Comparison of ENCODE assay signal across 11 cellular contexts in genomic region chr14:99258884-99259283, GRCh38. TPM values are rescaled to one million over a fixed set of nuclear protein-coding genes. Genes with fewer than 3 reads are reported as not detected.
DNase-seq lines count a peak whose midpoint lies in the region; ATAC-seq and TF ChIP-seq lines count a peak whose summit lies in the region.
"Had no signal": no experiment of that assay in that cellular context is flagged by ENCODE, and none has a peak within 500 bp of the region (broad histone marks: within the 10 kb centered on the region; RNA-seq: fewer than 3 reads in every experiment).

No MANE protein-coding gene starts in this region.

- WGBS in mesendoderm (ENCODE audit: extremely low coverage, insufficient coverage, low lambda C conversion rate), result no CpG with 5 or more reads among the region's 11 CpGs

- H3K4ac ChIP-seq in mesendoderm (ENCODE audit: low read depth, low read length), result no peak overlapping the region

- no peak overlapping the region for H3K27ac ChIP-seq in mesendoderm (ENCODE audit: low read depth, low read length)
- no peak overlapping the region for H3K27ac ChIP-seq in upper lobe of right lung
- H3K27ac ChIP-seq: PC-9, sigmoid colon had no signal

- H4K5ac ChIP-seq in mesendoderm (ENCODE audit: low read length), result no peak overlapping the region

- TF ChIP-seq CTCF in upper lobe of right lung (IDR thresholded peaks at IDR 0.05), result no peak

- peak overlapping the region; percentile 88 to 91 for H3K27ac Mint-ChIP-seq in activated naive CD4-positive, alpha-beta T cell treated with anti-CD3 and anti-CD28 coated beads, Interleukin-2, amount 50 U/mL, for 72 hours
- no peak overlapping the region for H3K27ac Mint-ChIP-seq in stimulated activated memory B cell treated with anti-CD40 and anti-IgM and Interleukin-4, amounts not matched to agents 10 μg/mL and 1 μg/mL and 100 μg/mL, for 72 hours

- no peak overlapping the region for H2AK5ac ChIP-seq in mesendoderm (ENCODE audit: low read length)

- H3K27me3 Mint-ChIP-seq in stimulated activated memory B cell treated with anti-CD40 and anti-IgM and Interleukin-4, amounts not matched to agents 10 μg/mL and 1 μg/mL and 100 μg/mL, for 72 hours, result peaks cover 83% of the 10 kb centered on the region

- peaks cover 72% of the 10 kb centered on the region for H3K79me2 ChIP-seq in mesendoderm (ENCODE audit: control insufficient read depth, insufficient read depth, low read length)

- DNase-seq in activated effector memory CD4-positive, alpha-beta T cell treated with anti-CD3 and anti-CD28 coated beads, Interleukin-2, amount 50 U/mL, for 16 hours, result peak; percentile 55
- DNase-seq in activated effector memory CD4-positive, alpha-beta T cell treated with Interleukin-2 at 50 U/mL for 16 hours, result no peak
- no peak for DNase-seq in activated naive CD4-positive, alpha-beta T cell treated with anti-CD3 and anti-CD28 coated beads, Interleukin-2, amount 50 U/mL, for 72 hours (ENCODE audit: low spot score in 2 of 2)
- no peak for DNase-seq in mesendoderm
- DNase-seq in upper lobe of right lung, result no peak
- no peak for DNase-seq in DMS53 treated with DMSO at 0.1 percent for 48 hours (lab: John Stamatoyannopoulos, UW; ENCODE audit: unreplicated experiment)
- DNase-seq: PC-9, sigmoid colon, T1000 had no signal

- H3K9me3 Mint-ChIP-seq in activated naive CD4-positive, alpha-beta T cell treated with anti-CD3 and anti-CD28 coated beads, Interleukin-2, amount 50 U/mL, for 72 hours, result no peaks in the 10 kb centered on the region
- H3K9me3 Mint-ChIP-seq in stimulated activated memory B cell treated with anti-CD40 and anti-IgM and Interleukin-4, amounts not matched to agents 10 μg/mL and 1 μg/mL and 100 μg/mL, for 72 hours, result no peaks in the 10 kb centered on the region

- H3K56ac ChIP-seq in mesendoderm (ENCODE audit: low read length), result peak overlapping the region; percentile 44

- no peak overlapping the region for H3K4me2 ChIP-seq in mesendoderm (ENCODE audit: low read length)
- H3K4me2 ChIP-seq: PC-9 had no signal

- H3K4me3 ChIP-seq in mesendoderm (ENCODE audit: low read length), result no peak overlapping the region
- H3K4me3 ChIP-seq in upper lobe of right lung, result peak overlapping the region; percentile 10
- H3K4me3 ChIP-seq: PC-9, sigmoid colon had no signal

- ATAC-seq in activated naive CD4-positive, alpha-beta T cell treated with anti-CD3 and anti-CD28 coated beads, Interleukin-2, amount 50 U/mL, for 72 hours, result no peak
- no peak for ATAC-seq in upper lobe of right lung
- ATAC-seq in GM19023 (IDR thresholded peaks at IDR 0.05; ENCODE audit: unreplicated experiment), result no peak
- no peak for ATAC-seq in stimulated activated memory B cell treated with anti-CD40 and anti-IgM and Interleukin-4, amounts not matched to agents 10 μg/mL and 1 μg/mL and 100 μg/mL, for 72 hours

- no peak overlapping the region for H2BK15ac ChIP-seq in mesendoderm (replicated peaks; ENCODE audit: low read depth)

- H3K4me1 ChIP-seq in mesendoderm (ENCODE audit: control insufficient read depth, low read depth, low read length), result peaks cover 25% of the 10 kb centered on the region
- H3K4me1 ChIP-seq in upper lobe of right lung, result no peaks in the 10 kb centered on the region
- H3K4me1 ChIP-seq: sigmoid colon had no signal

- H3K9me3 ChIP-seq in upper lobe of right lung, result no peaks in the 10 kb centered on the region
- H3K9me3 ChIP-seq: sigmoid colon had no signal

- H3K9ac ChIP-seq in mesendoderm (ENCODE audit: low read length), result peak overlapping the region; percentile 17

- H3K79me1 ChIP-seq in mesendoderm (ENCODE audit: low read length), result peaks cover 30% of the 10 kb centered on the region

- no peak overlapping the region for H2BK5ac ChIP-seq in mesendoderm (ENCODE audit: low read length)

- H2BK120ac ChIP-seq in mesendoderm (ENCODE audit: low read depth, low read length), result no peak overlapping the region

- H3K23ac ChIP-seq in mesendoderm (ENCODE audit: low read length), result no peak overlapping the region

- H3K4me3 Mint-ChIP-seq in stimulated activated memory B cell treated with anti-CD40 and anti-IgM and Interleukin-4, amounts not matched to agents 10 μg/mL and 1 μg/mL and 100 μg/mL, for 72 hours, result no peak overlapping the region

- peak overlapping the region; percentile 25 for H3K18ac ChIP-seq in mesendoderm (ENCODE audit: low read length)

- intact Hi-C loops in upper lobe of right lung (cut with DNase I), result no loop called here

- no peaks in the 10 kb centered on the region for H3K27me3 ChIP-seq in mesendoderm (ENCODE audit: insufficient read depth, low read length, poor library complexity)
- H3K27me3 ChIP-seq in upper lobe of right lung, result peaks cover 34% of the 10 kb centered on the region

- H3K36me3 Mint-ChIP-seq in activated naive CD4-positive, alpha-beta T cell treated with anti-CD3 and anti-CD28 coated beads, Interleukin-2, amount 50 U/mL, for 72 hours, result peaks cover 49 to 89% of the 10 kb centered on the region in 2 donors
- H3K36me3 Mint-ChIP-seq in stimulated activated memory B cell treated with anti-CD40 and anti-IgM and Interleukin-4, amounts not matched to agents 10 μg/mL and 1 μg/mL and 100 μg/mL, for 72 hours, result no peaks in the 10 kb centered on the region

- peaks cover 1% of the 10 kb centered on the region for H3K36me3 ChIP-seq in mesendoderm (ENCODE audit: control insufficient read depth, insufficient read depth, low read length)
- H3K36me3 ChIP-seq in upper lobe of right lung, result no peaks in the 10 kb centered on the region
- H3K36me3 ChIP-seq: sigmoid colon had no signal

- no peak overlapping the region for H4K8ac ChIP-seq in mesendoderm (ENCODE audit: low read depth, low read length)

- H3K4me1 Mint-ChIP-seq in stimulated activated memory B cell treated with anti-CD40 and anti-IgM and Interleukin-4, amounts not matched to agents 10 μg/mL and 1 μg/mL and 100 μg/mL, for 72 hours, result no peaks in the 10 kb centered on the region

RNA-seq across cellular contexts. Expression of gene BCL11B, which starts 13.1 kb away (rescaled TPM):
- 10 to 100 TPM; 57.8 to 65.7 TPM for total RNA-seq in activated naive CD4-positive, alpha-beta T cell treated with anti-CD3 and anti-CD28 coated beads, Interleukin-2, amount 50 U/mL, for 72 hours
- 2.8 TPM for polyA plus RNA-seq in mesendoderm (2013, experiment 1 of 2)
- 2.5 TPM for polyA plus RNA-seq in mesendoderm (2013, experiment 2 of 2)
- total RNA-seq in upper lobe of right lung, result 2.4 TPM
- total RNA-seq: PC-9 had no signal

Comparison
In these comparisons a context has a peak if more than half of its experiments do, and no peak if none do; other contexts are left out.
1. RNA of gene BCL11B, which starts 13.1 kb away (total RNA-seq): 57.8 to 65.7 TPM in activated naive CD4-positive, alpha-beta T cell treated with anti-CD3 and anti-CD28 coated beads, Interleukin-2, amount 50 U/mL, for 72 hours; 2.4 TPM in upper lobe of right lung (single experiment); every median in the first group is over 10 times any median in the second.